In the genomic region with DNA sequence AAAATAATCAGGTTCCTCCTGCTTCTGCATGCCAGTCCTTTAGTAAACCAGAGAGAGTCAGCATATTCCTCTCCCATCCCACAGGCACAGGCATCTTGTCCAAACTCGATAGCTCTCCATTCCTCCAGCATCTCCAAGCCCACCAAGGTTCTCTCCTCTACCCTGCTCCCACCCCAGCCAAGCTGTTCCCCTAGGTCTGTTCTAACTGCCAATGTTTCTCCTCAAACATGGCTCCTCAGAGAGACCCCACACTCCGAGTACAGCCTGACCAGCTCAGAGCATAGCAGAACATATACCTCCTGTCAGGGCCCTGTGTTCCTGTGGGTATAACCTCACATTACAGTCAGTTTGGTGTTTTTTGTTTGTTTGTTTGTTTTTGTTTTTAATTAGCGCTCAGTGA, we compare ENCODE assay signal across 24 cellular contexts.
DNase-seq lines count a peak whose midpoint lies in the region; ATAC-seq and TF ChIP-seq lines count a peak whose summit lies in the region.
"Had no signal": no experiment of that assay in that cellular context is flagged by ENCODE, and none has a peak within 500 bp of the region (broad histone marks: within the 10 kb centered on the region; RNA-seq: fewer than 3 reads in every experiment).

No MANE protein-coding gene starts in this region.

- POLR2A ChIA-PET in IMR-90 (lab: Charles Lee; ENCODE audit: unreplicated experiment): no interaction called here

- WGBS in H9 (ENCODE audit: extremely low coverage, insufficient read length, low lambda C conversion rate): no CpG with 5 or more reads among the region's 3 CpGs
- 75% methylated on average over 1 of the region's 3 CpGs; no CpG with 5 or more reads in 1 of the 2 experiments for WGBS in IMR-90 (ENCODE audit: extremely low coverage in 2 of 2, insufficient read length in 1 of 2), 2 experiments
- WGBS in sigmoid colon, 2 donors: 89 to 96% methylated on average over 3 of the region's 3 CpGs

- H2BK120ac ChIP-seq in H9 (ENCODE audit: low read depth, low read length, poor library complexity, severe bottlenecking) (no peak overlapping the region), IMR-90 (ENCODE audit: low read depth, low read length) (no peak overlapping the region)

- BruUV-seq in IMR-90 (replicated peaks; lab: Mats Ljungman, UMichigan): no TSS peak

- no peak overlapping the region for H2BK12ac ChIP-seq in H9 (ENCODE audit: insufficient read length, low read depth, low read length)

- no peak overlapping the region for H3T11ph ChIP-seq in H9 (ENCODE audit: low read length)

- H3K79me1 ChIP-seq in H9 (ENCODE audit: insufficient read depth, low read depth, low read length, poor library complexity, severe bottlenecking): no peaks in the 10 kb centered on the region
- no peaks in the 10 kb centered on the region for H3K79me1 ChIP-seq in IMR-90 (ENCODE audit: low read depth in 1 of 2, low read length in 2 of 2)

- H2BK20ac ChIP-seq in H9 (ENCODE audit: low read depth, low read length, poor library complexity, severe bottlenecking) (no peak overlapping the region), IMR-90 (ENCODE audit: low read depth, low read length) (no peak overlapping the region)

- H3K4me1 Mint-ChIP-seq in H9: peaks cover 11 to 21% of the 10 kb centered on the region in 2 experiments
- H3K4me1 Mint-ChIP-seq in stimulated activated effector memory CD8-positive, alpha-beta T cell treated with anti-CD3 and anti-CD28 coated beads, Interleukin-12 subunit alpha, Interleukin-12 subunit beta, amount 100 ng/mL, for 72 hours: no peaks in the 10 kb centered on the region
- H3K4me1 Mint-ChIP-seq in activated naive CD4-positive, alpha-beta T cell treated with anti-CD3 and anti-CD28 coated beads for 36 hours (ENCODE audit: low read depth): no peaks in the 10 kb centered on the region
- H3K4me1 Mint-ChIP-seq: CD4-positive, alpha-beta memory T cell had no signal

- H3K27ac Mint-ChIP-seq in H9: peak overlapping the region in 2 of 3 experiments; percentile 10 to 11; a peak in 1 of 7 replicates
- no peak overlapping the region for H3K27ac Mint-ChIP-seq in stimulated activated effector memory CD8-positive, alpha-beta T cell treated with anti-CD3 and anti-CD28 coated beads, Interleukin-12 subunit alpha, Interleukin-12 subunit beta, amount 100 ng/mL, for 72 hours
- H3K27ac Mint-ChIP-seq in activated naive CD4-positive, alpha-beta T cell treated with anti-CD3 and anti-CD28 coated beads for 36 hours: no peak overlapping the region
- H3K27ac Mint-ChIP-seq: CD4-positive, alpha-beta memory T cell had no signal

- ATAC-seq in IMR-90 (ENCODE audit: low read depth): no peak
- no peak for ATAC-seq in stimulated activated effector memory CD8-positive, alpha-beta T cell treated with anti-CD3 and anti-CD28 coated beads, Interleukin-12 subunit alpha, Interleukin-12 subunit beta, amount 100 ng/mL, for 72 hours
- ATAC-seq: HepG2, PC-3 had no signal

- H2BK5ac ChIP-seq in H9 (ENCODE audit: insufficient read length, low read length) (no peak overlapping the region), IMR-90 (ENCODE audit: low read depth, low read length, poor library complexity, severe bottlenecking) (no peak overlapping the region)

- in situ Hi-C loops in IMR-90 (cut with MboI; ENCODE audit: low sequenced_read_pairs): no loop called here

- H3K9me1 ChIP-seq in IMR-90 (ENCODE audit: insufficient read depth, low read length): no peaks in the 10 kb centered on the region; the same call in 1 of the 2 replicates

- intact Hi-C loops in IMR-90 (cut with micrococcal nuclease) (no loop called here), sigmoid colon (cut with DNase I) (no loop called here)
- intact Hi-C loops in activated naive CD4-positive, alpha-beta T cell treated with anti-CD3 and anti-CD28 coated beads for 36 hours (cut with micrococcal nuclease): no loop called here

- no peak overlapping the region for H3K4ac ChIP-seq in H9 (ENCODE audit: low read depth, low read length)
- H3K4ac ChIP-seq in IMR-90 (ENCODE audit: low read depth, low read length): no peak overlapping the region

- H3K27ac ChIP-seq in H9 (ENCODE audit: insufficient read length, low read depth, low read length): no peak overlapping the region
- no peak overlapping the region for H3K27ac ChIP-seq in IMR-90 (ENCODE audit: insufficient read depth, low read length)
- no peak overlapping the region for H3K27ac ChIP-seq in sigmoid colon
- H3K27ac ChIP-seq: GM23248 had no signal

- H2AK5ac ChIP-seq in H9 (ENCODE audit: insufficient read length, low read length) (no peak overlapping the region), IMR-90 (ENCODE audit: low read depth, low read length) (peak overlapping the region; percentile 4; the same call in 1 of the 2 replicates)

- H4K5ac ChIP-seq in H9 (ENCODE audit: insufficient read length, low read depth, low read length) (no peak overlapping the region), IMR-90 (ENCODE audit: low read depth, low read length) (no peak overlapping the region)

- TF ChIP-seq CTCF in H9 (conservative IDR thresholded peaks at IDR 0.05) (no peak), IMR-90 (conservative IDR thresholded peaks at IDR 0.05; ENCODE audit: low read depth, low read length) (no peak), sigmoid colon (IDR thresholded peaks at IDR 0.05) (no peak)

- H2AFZ ChIP-seq in H9 (ENCODE audit: low read length) (no peak overlapping the region), IMR-90 (replicated peaks; ENCODE audit: low read length, poor library complexity) (no peak overlapping the region)
- H2AFZ ChIP-seq: GM23248 had no signal

- DNase-seq in H9: peak; percentile 11
- no peak for DNase-seq in IMR-90
- DNase-seq in islet precursor cell: peak; percentile 45
- DNase-seq in sigmoid colon: peak; percentile 22
- DNase-seq in stimulated activated effector memory CD8-positive, alpha-beta T cell treated with anti-CD3 and anti-CD28 coated beads, Interleukin-12 subunit alpha, Interleukin-12 subunit beta, amount 100 ng/mL, for 72 hours (ENCODE audit: low spot score in 2 of 2): no peak
- DNase-seq in NCI-H146 treated with DMSO at 0.1 percent for 48 hours (lab: John Stamatoyannopoulos, UW; ENCODE audit: unreplicated experiment): no peak
- no peak for DNase-seq in activated naive CD4-positive, alpha-beta T cell treated with anti-CD3 and anti-CD28 coated beads for 36 hours
- DNase-seq: C1 segment of cervical spinal cord; CD4-positive, alpha-beta memory T cell; COR-L47; DMS53; GM23248; H7; KBM-7; MV-4-11; NCI-H1694; NCI-H2029 treated with DMSO at 0.1 percent for 48 hours; NCI-H446 treated with DMSO at 0.1 percent for 48 hours; NCI-H526; NCI-H82; NK-92 treated with Interleukin-12 subunit alpha and Interleukin-12 subunit beta, amount 100 ng/mL, for 24 hours; PC-3; Right ventricle myocardium superior had no signal

- H4K8ac ChIP-seq in H9 (replicated peaks; ENCODE audit: insufficient read length, low read depth, low read length) (no peak overlapping the region), IMR-90 (ENCODE audit: low read depth in 2 of 2, low read length in 2 of 2) (no peak overlapping the region)

- H3K23ac ChIP-seq in H9 (ENCODE audit: insufficient read length, low read depth, low read length) (no peak overlapping the region), IMR-90 (ENCODE audit: low read depth, low read length) (no peak overlapping the region)

- H3K4me3 Mint-ChIP-seq in H9: no peak overlapping the region
- no peak overlapping the region for H3K4me3 Mint-ChIP-seq in stimulated activated effector memory CD8-positive, alpha-beta T cell treated with anti-CD3 and anti-CD28 coated beads, Interleukin-12 subunit alpha, Interleukin-12 subunit beta, amount 100 ng/mL, for 72 hours
- H3K4me3 Mint-ChIP-seq in activated naive CD4-positive, alpha-beta T cell treated with anti-CD3 and anti-CD28 coated beads for 36 hours: no peak overlapping the region
- H3K4me3 Mint-ChIP-seq: CD4-positive, alpha-beta memory T cell had no signal

- H3K9me3 ChIP-seq in H9 (ENCODE audit: control insufficient read depth, low read depth, low read length) (no peaks in the 10 kb centered on the region), IMR-90 (ENCODE audit: control insufficient read depth, insufficient read depth, low read length) (peaks cover 7% of the 10 kb centered on the region), sigmoid colon (peaks cover 0 to 4% (median under 1%) of the 10 kb centered on the region in 4 donors)

- H3K4me2 ChIP-seq in H9 (ENCODE audit: insufficient read depth, insufficient read length, low read length) (no peak overlapping the region), IMR-90 (ENCODE audit: low read depth, low read length) (no peak overlapping the region)

- H3K9ac ChIP-seq in H9 (ENCODE audit: extremely low read depth, insufficient read length, low read length) (no peak overlapping the region), IMR-90 (ENCODE audit: low read depth, low read length) (no peak overlapping the region)
- H3K9ac ChIP-seq: GM23248 had no signal

- H4K91ac ChIP-seq in H9 (ENCODE audit: insufficient read length, low read depth, low read length) (no peak overlapping the region), IMR-90 (ENCODE audit: insufficient read depth, low read depth, low read length) (no peak overlapping the region)

- no peaks in the 10 kb centered on the region for H3K23me2 ChIP-seq in H9 (ENCODE audit: insufficient read length, low read depth, low read length, poor library complexity, severe bottlenecking)

- H2BK15ac ChIP-seq in H9 (ENCODE audit: low read depth, low read length) (no peak overlapping the region), IMR-90 (ENCODE audit: low read depth, low read length) (0 out of 3 replicates have a peak overlapping the region, but pooled peaks have one; percentile 27)

- peaks cover 0 to 3% of the 10 kb centered on the region in 2 experiments; a peak in 3 of 5 replicates for H3K9me3 Mint-ChIP-seq in H9
- H3K9me3 Mint-ChIP-seq in stimulated activated effector memory CD8-positive, alpha-beta T cell treated with anti-CD3 and anti-CD28 coated beads, Interleukin-12 subunit alpha, Interleukin-12 subunit beta, amount 100 ng/mL, for 72 hours: peaks cover 8% of the 10 kb centered on the region
- peaks cover 22% of the 10 kb centered on the region for H3K9me3 Mint-ChIP-seq in activated naive CD4-positive, alpha-beta T cell treated with anti-CD3 and anti-CD28 coated beads for 36 hours

- CTCF ChIA-PET in IMR-90 (lab: Yijun Ruan, JAX): no interaction called here
- CTCF ChIA-PET in activated naive CD4-positive, alpha-beta T cell treated with anti-CD3 and anti-CD28 coated beads for 36 hours (lab: Charles Lee): no interaction called here

- no peak for TF ChIP-seq POLR2A in IMR-90 (IDR thresholded peaks at IDR 0.05; ENCODE audit: low read depth, low read length)
- no peak for TF ChIP-seq POLR2A in sigmoid colon (IDR thresholded peaks at IDR 0.05)

- H2AK9ac ChIP-seq in IMR-90 (replicated peaks; ENCODE audit: low read depth, low read length, poor library complexity): no peak overlapping the region

- H3K4me3 ChIP-seq in IMR-90 (ENCODE audit: insufficient read depth, low read depth, low read length) (no peak overlapping the region), sigmoid colon (no peak overlapping the region)
- H3K4me3 ChIP-seq: GM23248 had no signal

- H3K36me3 ChIP-seq in IMR-90 (ENCODE audit: control insufficient read depth, insufficient read depth, low read length) (no peaks in the 10 kb centered on the region), sigmoid colon (no peaks in the 10 kb centered on the region)

- H3K27me3 ChIP-seq in H9 (ENCODE audit: insufficient read depth, low read length): no peaks in the 10 kb centered on the region
- H3K27me3 ChIP-seq in IMR-90 (ENCODE audit: control insufficient read depth, insufficient read depth, low read length): no peaks in the 10 kb centered on the region
- no peaks in the 10 kb centered on the region for H3K27me3 ChIP-seq in sigmoid colon

- H3K4me1 ChIP-seq in H9 (ENCODE audit: insufficient read depth, low read length): no peaks in the 10 kb centered on the region
- H3K4me1 ChIP-seq in IMR-90 (ENCODE audit: control insufficient read depth, insufficient read depth, low read length): peaks cover 13% of the 10 kb centered on the region
- no peaks in the 10 kb centered on the region for H3K4me1 ChIP-seq in sigmoid colon

- TF ChIP-seq EP300 in sigmoid colon (IDR thresholded peaks at IDR 0.05): no peak

- no peaks in the 10 kb centered on the region for H4K20me1 ChIP-seq in H9 (ENCODE audit: control insufficient read depth, insufficient read depth, insufficient read length)
- H4K20me1 ChIP-seq in IMR-90 (ENCODE audit: insufficient read depth, low read length): no peaks in the 10 kb centered on the region

- no peaks in the 10 kb centered on the region for H3K79me2 ChIP-seq in H9 (ENCODE audit: insufficient read depth, low read length)

- no peak overlapping the region for H3K56ac ChIP-seq in H9 (ENCODE audit: insufficient read length, low read depth, low read length)
- H3K56ac ChIP-seq in IMR-90 (ENCODE audit: extremely low read depth, insufficient read depth, low read length): no peak overlapping the region

- H3K27me3 Mint-ChIP-seq in H9 (ENCODE audit: low read depth): peaks cover under 1% of the 10 kb centered on the region; the same call in 1 of the 2 replicates
- no peaks in the 10 kb centered on the region for H3K27me3 Mint-ChIP-seq in activated naive CD4-positive, alpha-beta T cell treated with anti-CD3 and anti-CD28 coated beads for 36 hours (ENCODE audit: low read depth)

- peaks cover 0 to 4% (median 0%) of the 10 kb centered on the region in 3 experiments; a peak in 2 of 7 replicates for H3K36me3 Mint-ChIP-seq in H9 (ENCODE audit: insufficient read depth in 1 of 3, low read depth in 3 of 3)
- no peaks in the 10 kb centered on the region for H3K36me3 Mint-ChIP-seq in stimulated activated effector memory CD8-positive, alpha-beta T cell treated with anti-CD3 and anti-CD28 coated beads, Interleukin-12 subunit alpha, Interleukin-12 subunit beta, amount 100 ng/mL, for 72 hours
- H3K36me3 Mint-ChIP-seq in activated naive CD4-positive, alpha-beta T cell treated with anti-CD3 and anti-CD28 coated beads for 36 hours (ENCODE audit: low read depth): no peaks in the 10 kb centered on the region

- H3K14ac ChIP-seq in H9 (ENCODE audit: insufficient read depth, low read length): no peak overlapping the region
- no peak overlapping the region for H3K14ac ChIP-seq in IMR-90 (replicated peaks; ENCODE audit: low read depth, low read length)

- dilution Hi-C loops in IMR-90 (cut with HindIII; ENCODE audit: low sequenced_read_pairs, unreplicated experiment): no loop called here

- H3K18ac ChIP-seq in H9 (ENCODE audit: insufficient read length, low read depth, low read length) (no peak overlapping the region), IMR-90 (ENCODE audit: low read depth, low read length) (no peak overlapping the region)

- TF ChIP-seq RAD21 in IMR-90 (IDR thresholded peaks at IDR 0.05; ENCODE audit: low read length): no peak

Comparison
In these comparisons a context has a peak if more than half of its experiments do, and no peak if none do; other contexts are left out.
1. DNase-seq: peak in H9 (single experiment), islet precursor cell (single experiment) and sigmoid colon (single experiment); none in IMR-90 (single experiment), stimulated activated effector memory CD8-positive, alpha-beta T cell treated with anti-CD3 and anti-CD28 coated beads, Interleukin-12 subunit alpha, Interleukin-12 subunit beta, amount 100 ng/mL, for 72 hours (0 of 2), NCI-H146 treated with DMSO at 0.1 percent for 48 hours (single experiment) and activated naive CD4-positive, alpha-beta T cell treated with anti-CD3 and anti-CD28 coated beads for 36 hours (single experiment).
2. H3K27ac Mint-ChIP-seq: peak in H9 (2 of 3); none in stimulated activated effector memory CD8-positive, alpha-beta T cell treated with anti-CD3 and anti-CD28 coated beads, Interleukin-12 subunit alpha, Interleukin-12 subunit beta, amount 100 ng/mL, for 72 hours (single experiment) and activated naive CD4-positive, alpha-beta T cell treated with anti-CD3 and anti-CD28 coated beads for 36 hours (single experiment).